In the genomic region with DNA sequence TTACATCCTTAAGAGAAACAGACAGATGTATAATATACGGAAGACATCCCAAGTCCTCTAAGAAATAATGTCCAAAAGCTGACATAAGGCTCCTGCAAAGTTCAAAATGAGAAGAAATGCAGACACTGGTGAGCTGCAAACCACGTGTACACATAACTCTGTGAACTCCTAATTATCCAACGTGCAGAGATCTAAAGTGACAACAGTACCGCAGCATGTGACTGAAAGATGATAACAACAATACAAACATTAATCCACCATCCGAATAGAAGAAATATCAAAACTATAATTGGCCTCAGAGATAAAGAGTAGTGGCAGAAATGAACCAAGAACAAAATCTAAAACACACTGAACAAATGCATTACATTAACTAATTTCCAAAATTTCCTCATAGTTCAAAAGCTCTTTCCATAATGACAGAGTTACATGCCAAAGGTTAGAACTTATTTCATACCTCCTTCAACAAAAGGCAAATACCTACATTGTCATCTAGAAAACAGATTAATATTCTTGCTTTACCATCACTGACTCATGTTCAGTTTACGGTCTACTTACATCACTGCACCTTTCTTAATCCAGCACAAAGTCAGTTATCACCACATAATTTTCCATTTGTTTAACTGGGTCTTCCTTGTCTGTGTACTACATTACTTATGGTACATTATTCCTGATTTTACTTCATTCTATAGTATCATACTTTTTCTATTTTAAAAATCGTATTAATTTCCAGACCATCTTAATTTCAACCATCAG, we compare ENCODE assay signal across 15 cellular contexts. TPM values are rescaled to one million over a fixed set of nuclear protein-coding genes. Genes with fewer than 3 reads are reported as not detected.
DNase-seq lines count a peak whose midpoint lies in the region; ATAC-seq and TF ChIP-seq lines count a peak whose summit lies in the region.
"Had no signal": no experiment of that assay in that cellular context is flagged by ENCODE, and none has a peak within 500 bp of the region (broad histone marks: within the 10 kb centered on the region; RNA-seq: fewer than 3 reads in every experiment).

No MANE protein-coding gene starts in this region.

- no peak overlapping the region for H3K27ac Mint-ChIP-seq in activated naive CD4-positive, alpha-beta T cell treated with anti-CD3 and anti-CD28 coated beads for 36 hours
- no peak overlapping the region for H3K27ac Mint-ChIP-seq in activated naive CD4-positive, alpha-beta T cell treated with anti-CD3 and anti-CD28 coated beads, Interleukin-2, amount 50 U/mL, for 72 hours
- H3K27ac Mint-ChIP-seq in chondrocyte (ENCODE audit: unreplicated experiment) = no peak overlapping the region

- H3K4me3 Mint-ChIP-seq in activated naive CD4-positive, alpha-beta T cell treated with anti-CD3 and anti-CD28 coated beads for 36 hours = peak overlapping the region; percentile 5
- peak overlapping the region; percentile 7 for H3K4me3 Mint-ChIP-seq in chondrocyte (ENCODE audit: unreplicated experiment)

- H3K36me3 Mint-ChIP-seq in activated naive CD4-positive, alpha-beta T cell treated with anti-CD3 and anti-CD28 coated beads for 36 hours (ENCODE audit: low read depth) = peaks cover 4% of the 10 kb centered on the region
- peaks cover 0 to 14% of the 10 kb centered on the region in 2 donors for H3K36me3 Mint-ChIP-seq in activated naive CD4-positive, alpha-beta T cell treated with anti-CD3 and anti-CD28 coated beads, Interleukin-2, amount 50 U/mL, for 72 hours
- H3K36me3 Mint-ChIP-seq in chondrocyte (ENCODE audit: low read depth) = no peaks in the 10 kb centered on the region

- peaks cover 19% of the 10 kb centered on the region; the same call in 1 of the 2 replicates for H4K20me1 ChIP-seq in Karpas-422 (ENCODE audit: insufficient read depth, low read depth, low read length)

- H3K27ac ChIP-seq in Karpas-422 (ENCODE audit: low read length) = no peak overlapping the region
- H3K27ac ChIP-seq: gastroesophageal sphincter, pancreas, SJCRH30 had no signal

- H3K9ac ChIP-seq in Karpas-422 (ENCODE audit: low read length) = peak overlapping the region; percentile 84; the same call in 1 of the 2 replicates

- H3K27me3 Mint-ChIP-seq in activated naive CD4-positive, alpha-beta T cell treated with anti-CD3 and anti-CD28 coated beads for 36 hours (ENCODE audit: low read depth) = no peaks in the 10 kb centered on the region
- peaks cover 7% of the 10 kb centered on the region for H3K27me3 Mint-ChIP-seq in chondrocyte (ENCODE audit: low read depth)

- H3K9me2 ChIP-seq in Karpas-422 (replicated peaks; ENCODE audit: insufficient read depth, low read length) = no peaks in the 10 kb centered on the region; the same call in 1 of the 2 replicates

- no peaks in the 10 kb centered on the region for H3K9me3 Mint-ChIP-seq in activated naive CD4-positive, alpha-beta T cell treated with anti-CD3 and anti-CD28 coated beads for 36 hours
- H3K9me3 Mint-ChIP-seq in activated naive CD4-positive, alpha-beta T cell treated with anti-CD3 and anti-CD28 coated beads, Interleukin-2, amount 50 U/mL, for 72 hours = no peaks in the 10 kb centered on the region
- H3K9me3 Mint-ChIP-seq in chondrocyte (ENCODE audit: low read depth) = no peaks in the 10 kb centered on the region

- peak overlapping the region; percentile 91 for H3K4me2 ChIP-seq in Karpas-422 (ENCODE audit: low read depth, low read length, poor library complexity, severe bottlenecking)

- no peaks in the 10 kb centered on the region for H3K9me3 ChIP-seq in Karpas-422 (ENCODE audit: low read length)
- no peaks in the 10 kb centered on the region for H3K9me3 ChIP-seq in neuron (ENCODE audit: low read length)
- H3K9me3 ChIP-seq: gastroesophageal sphincter, pancreas, SJCRH30 had no signal

- no peak overlapping the region for H2AFZ ChIP-seq in Karpas-422 (ENCODE audit: low read length)
- no peak overlapping the region for H2AFZ ChIP-seq in neuron (ENCODE audit: low read depth, low read length)

- H3K4me3 ChIP-seq in Karpas-422 (ENCODE audit: low read length) = peak overlapping the region; percentile 90
- H3K4me3 ChIP-seq in neuron (ENCODE audit: low read length) = peak overlapping the region; percentile 83
- H3K4me3 ChIP-seq: SJCRH30 had no signal

- no peak for TF ChIP-seq CTCF in chondrocyte (IDR thresholded peaks at IDR 0.05)

- H3K36me3 ChIP-seq in Karpas-422 (ENCODE audit: insufficient read depth, low read length) = peaks cover 6% of the 10 kb centered on the region; the same call in 1 of the 2 replicates
- no peaks in the 10 kb centered on the region for H3K36me3 ChIP-seq in neuron (ENCODE audit: insufficient read depth, low read length)
- H3K36me3 ChIP-seq: gastroesophageal sphincter, pancreas, SJCRH30 had no signal

- intact Hi-C loops in activated naive CD4-positive, alpha-beta T cell treated with anti-CD3 and anti-CD28 coated beads for 36 hours (cut with micrococcal nuclease) = no loop called here

- ATAC-seq in activated naive CD4-positive, alpha-beta T cell treated with anti-CD3 and anti-CD28 coated beads, Interleukin-2, amount 50 U/mL, for 72 hours = no peak
- ATAC-seq in HG02885 (IDR thresholded peaks at IDR 0.05; ENCODE audit: poor library complexity, unreplicated experiment) (no peak), GM21786 (IDR thresholded peaks at IDR 0.05; ENCODE audit: unreplicated experiment) (no peak), HG03565 (IDR thresholded peaks at IDR 0.05; ENCODE audit: unreplicated experiment) (no peak)
- ATAC-seq: gastroesophageal sphincter, left ventricle myocardium superior, pancreas had no signal

- peaks cover 70% of the 10 kb centered on the region for H3K4me1 ChIP-seq in Karpas-422 (ENCODE audit: low read length)
- H3K4me1 ChIP-seq in neuron (ENCODE audit: insufficient read depth, low read length) = peaks cover 21% of the 10 kb centered on the region

- DNase-seq in activated naive CD4-positive, alpha-beta T cell treated with anti-CD3 and anti-CD28 coated beads for 36 hours = no peak
- DNase-seq in activated naive CD4-positive, alpha-beta T cell treated with anti-CD3 and anti-CD28 coated beads, Interleukin-2, amount 50 U/mL, for 72 hours (ENCODE audit: low spot score in 2 of 2) = no peak
- DNase-seq in Karpas-422 (no peak), chondrocyte (ENCODE audit: low spot score) (no peak)
- DNase-seq: activated effector memory CD4-positive, alpha-beta T cell treated with anti-CD3 and anti-CD28 coated beads, Interleukin-2, amount 50 U/mL, for 16 hours; left ventricle myocardium superior; NCI-H1092 treated with DMSO at 0.1 percent for 48 hours; NCI-H510A; pancreas; SJCRH30 had no signal

- no peaks in the 10 kb centered on the region for H3K27me3 ChIP-seq in Karpas-422 (ENCODE audit: low read length)
- no peaks in the 10 kb centered on the region for H3K27me3 ChIP-seq in neuron (ENCODE audit: insufficient read depth, low read length)
- H3K27me3 ChIP-seq: gastroesophageal sphincter, pancreas, SJCRH30 had no signal

- H3K79me2 ChIP-seq in Karpas-422 (ENCODE audit: low read length) = peaks cover 69% of the 10 kb centered on the region

- H3K4me1 Mint-ChIP-seq in activated naive CD4-positive, alpha-beta T cell treated with anti-CD3 and anti-CD28 coated beads for 36 hours (ENCODE audit: low read depth) = peaks cover 57% of the 10 kb centered on the region
- peaks cover 18% of the 10 kb centered on the region for H3K4me1 Mint-ChIP-seq in chondrocyte (ENCODE audit: low read depth)

- CTCF ChIA-PET in activated naive CD4-positive, alpha-beta T cell treated with anti-CD3 and anti-CD28 coated beads for 36 hours (lab: Charles Lee) = interaction anchor here (0.7 to 1.0 kb wide), 2 partner anchors 11 to 48 kb away, joined by 3 read pairs; no protein-coding TSS in a partner anchor

RNA-seq across cellular contexts. Expression of a gene that starts 2.2 kb away (rescaled TPM):
- total RNA-seq in activated naive CD4-positive, alpha-beta T cell treated with anti-CD3 and anti-CD28 coated beads for 36 hours = 10 to 100 TPM; 46.6 to 55.7 TPM
- 10 to 100 TPM; 60.3 to 75.5 TPM for total RNA-seq in activated naive CD4-positive, alpha-beta T cell treated with anti-CD3 and anti-CD28 coated beads, Interleukin-2, amount 50 U/mL, for 72 hours
- 65.5 and 75.0 TPM in 2 replicates for total RNA-seq in Karpas-422 (2014; rRNA removed; shearing (Covaris generic); ENCODE audit: low replicate concordance)
- 37.2 to 40.7 TPM (median 39.1 TPM) in 3 replicates for total RNA-seq in chondrocyte

RNA-seq across cellular contexts. Expression of a gene that starts 3.0 kb away (rescaled TPM):
- total RNA-seq in activated naive CD4-positive, alpha-beta T cell treated with anti-CD3 and anti-CD28 coated beads for 36 hours = under 1 TPM; 0.76 to 0.99 TPM
- total RNA-seq in activated naive CD4-positive, alpha-beta T cell treated with anti-CD3 and anti-CD28 coated beads, Interleukin-2, amount 50 U/mL, for 72 hours = 1 to 10 TPM; 1.4 TPM
- total RNA-seq in Karpas-422 (2014; rRNA removed; shearing (Covaris generic); ENCODE audit: low replicate concordance) = 0.47 TPM in 1 of 2 replicates, not detected in the other
- 1.3 to 2.5 TPM (median 2.4 TPM) in 3 replicates for total RNA-seq in chondrocyte
